14 cellular contexts compared by ENCODE assay signal in the genomic region with DNA sequence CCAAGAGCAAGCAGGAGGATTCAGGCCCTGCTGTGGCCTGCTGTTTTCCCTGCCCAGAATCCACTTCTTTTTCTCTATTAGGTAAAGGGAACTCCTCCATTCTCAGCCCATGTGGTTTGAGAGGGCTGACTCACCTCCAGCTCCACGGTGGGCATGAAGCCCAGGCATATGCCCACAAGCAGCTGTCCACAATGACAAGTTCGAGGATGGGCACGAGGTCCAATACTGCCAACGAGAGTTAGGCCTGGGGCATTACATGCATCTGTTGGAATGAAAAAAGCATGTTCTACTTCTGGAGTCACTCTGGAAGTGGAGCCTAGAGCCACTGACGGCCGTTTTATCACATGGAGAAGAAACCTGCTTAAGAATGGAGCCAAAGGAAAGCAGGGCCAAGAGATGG. TPM values are rescaled to one million over a fixed set of nuclear protein-coding genes. Genes with fewer than 3 reads are reported as not detected.
DNase-seq lines count a peak whose midpoint lies in the region; ATAC-seq and TF ChIP-seq lines count a peak whose summit lies in the region.
"Had no signal": no experiment of that assay in that cellular context is flagged by ENCODE, and none has a peak within 500 bp of the region (broad histone marks: within the 10 kb centered on the region; RNA-seq: fewer than 3 reads in every experiment).

No MANE protein-coding gene starts in this region.

- H3K9ac ChIP-seq in SK-N-SH, result no peak overlapping the region

- peaks cover 0 to 8% of the 10 kb centered on the region in 2 donors for H3K4me1 Mint-ChIP-seq in stimulated activated naive B cell treated with anti-CD40 and anti-IgM and Interleukin-4, amounts not matched to agents 10 μg/mL and 1 μg/mL and 100 μg/mL, for 72 hours

- no peak for ATAC-seq in stimulated activated naive B cell treated with anti-CD40 and anti-IgM and Interleukin-4, amounts not matched to agents 10 μg/mL and 1 μg/mL and 100 μg/mL, for 72 hours (replicated peaks)
- ATAC-seq: natural killer cell treated with Interleukin-12 subunit alpha and Interleukin-12 subunit beta and Interleukin-15 and Interleukin-18, amount 100 ng/mL, for 72 hours; stimulated activated effector memory CD8-positive, alpha-beta T cell treated with anti-CD3 and anti-CD28 coated beads, Interleukin-12 subunit alpha, Interleukin-12 subunit beta, amount 100 ng/mL, for 72 hours had no signal

- TF ChIP-seq CTCF in SK-N-SH (IDR thresholded peaks at IDR 0.05) (no peak; the same call in 1 of the 2 replicates), fibroblast of the aortic adventitia (IDR thresholded peaks at IDR 0.05; ENCODE audit: insufficient read depth, low read length) (no peak)

- H2AFZ ChIP-seq in SK-N-SH (ENCODE audit: low read depth), result no peak overlapping the region

- no peaks in the 10 kb centered on the region for H3K9me3 Mint-ChIP-seq in stimulated activated naive B cell treated with anti-CD40 and anti-IgM and Interleukin-4, amounts not matched to agents 10 μg/mL and 1 μg/mL and 100 μg/mL, for 72 hours
- H3K9me3 Mint-ChIP-seq: natural killer cell treated with Interleukin-12 subunit alpha and Interleukin-12 subunit beta and Interleukin-15 and Interleukin-18, amount 100 ng/mL, for 72 hours; stimulated activated effector memory CD8-positive, alpha-beta T cell treated with anti-CD3 and anti-CD28 coated beads, Interleukin-12 subunit alpha, Interleukin-12 subunit beta, amount 100 ng/mL, for 72 hours had no signal

- H3K27ac Mint-ChIP-seq in stimulated activated naive B cell treated with anti-CD40 and anti-IgM and Interleukin-4, amounts not matched to agents 10 μg/mL and 1 μg/mL and 100 μg/mL, for 72 hours, result peak overlapping the region; percentile 31
- H3K27ac Mint-ChIP-seq: stimulated activated effector memory CD8-positive, alpha-beta T cell treated with anti-CD3 and anti-CD28 coated beads, Interleukin-12 subunit alpha, Interleukin-12 subunit beta, amount 100 ng/mL, for 72 hours had no signal

- no peaks in the 10 kb centered on the region for H3K9me2 ChIP-seq in SK-N-SH

- H3K4me3 Mint-ChIP-seq in stimulated activated naive B cell treated with anti-CD40 and anti-IgM and Interleukin-4, amounts not matched to agents 10 μg/mL and 1 μg/mL and 100 μg/mL, for 72 hours, result no peak overlapping the region
- H3K4me3 Mint-ChIP-seq: natural killer cell treated with Interleukin-12 subunit alpha and Interleukin-12 subunit beta and Interleukin-15 and Interleukin-18, amount 100 ng/mL, for 72 hours; stimulated activated effector memory CD8-positive, alpha-beta T cell treated with anti-CD3 and anti-CD28 coated beads, Interleukin-12 subunit alpha, Interleukin-12 subunit beta, amount 100 ng/mL, for 72 hours had no signal

- H3K36me3 ChIP-seq in SK-N-SH (replicated peaks in 1 of 2; ENCODE audit: control insufficient read depth in 1 of 2, insufficient read depth in 2 of 2, low read length in 1 of 2), result no peaks in the 10 kb centered on the region

- H3K4me3 ChIP-seq in SK-N-SH (ENCODE audit: low read depth in 2 of 2, low read length in 1 of 2), result no peak overlapping the region
- H3K4me3 ChIP-seq in fibroblast of the aortic adventitia (ENCODE audit: low read depth, low read length), result no peak overlapping the region
- H3K4me3 ChIP-seq: dorsolateral prefrontal cortex had no signal

- no peak overlapping the region for H3K4me2 ChIP-seq in SK-N-SH

- H3K9me3 ChIP-seq in SK-N-SH, result no peaks in the 10 kb centered on the region

- CTCF ChIA-PET in SK-N-SH (lab: Yijun Ruan, JAX), result interaction anchor here (1.0 kb wide), 1 partner anchor 44 kb away, joined by 3 read pairs; no protein-coding TSS in a partner anchor

- no peaks in the 10 kb centered on the region for H3F3A ChIP-seq in SK-N-SH (replicated peaks; ENCODE audit: insufficient read depth)

- DNase-seq in GM04503 (ENCODE audit: low read depth) (peak; percentile 46), SK-N-SH (no peak), fibroblast of the aortic adventitia (ENCODE audit: low read depth) (peak; percentile 48), activated gamma-delta T cell (lab: John Stamatoyannopoulos, UW) (no peak), NCI-H2081 (lab: John Stamatoyannopoulos, UW) (no peak), HuH-7.5 (ENCODE audit: low spot score) (no peak), mesenteric fat pad (ENCODE audit: low spot score) (no peak)
- DNase-seq in stimulated activated naive B cell treated with anti-CD40 and anti-IgM and Interleukin-4, amounts not matched to agents 10 μg/mL and 1 μg/mL and 100 μg/mL, for 72 hours, result no peak
- DNase-seq: activated CD4-positive, alpha-beta T cell treated with anti-CD3 and anti-CD28 coated beads for 1 hour; activated effector memory CD4-positive, alpha-beta T cell treated with anti-CD3 and anti-CD28 coated beads, Interleukin-2, amount 50 U/mL, for 16 hours; dorsolateral prefrontal cortex; NCI-H2081 treated with DMSO at 0.1 percent for 48 hours had no signal

- no peak overlapping the region for H3K27ac ChIP-seq in SK-N-SH (ENCODE audit: low read depth in 2 of 2, low read length in 1 of 2)
- H3K27ac ChIP-seq: dorsolateral prefrontal cortex had no signal

- H3K27me3 Mint-ChIP-seq in stimulated activated naive B cell treated with anti-CD40 and anti-IgM and Interleukin-4, amounts not matched to agents 10 μg/mL and 1 μg/mL and 100 μg/mL, for 72 hours, result peaks cover 1 to 5% of the 10 kb centered on the region in 2 donors
- H3K27me3 Mint-ChIP-seq: natural killer cell treated with Interleukin-12 subunit alpha and Interleukin-12 subunit beta and Interleukin-15 and Interleukin-18, amount 100 ng/mL, for 72 hours had no signal

- TF ChIP-seq RAD21 in SK-N-SH (IDR thresholded peaks at IDR 0.05; ENCODE audit: low read length), result no peak

- no peaks in the 10 kb centered on the region for H3K36me3 Mint-ChIP-seq in stimulated activated naive B cell treated with anti-CD40 and anti-IgM and Interleukin-4, amounts not matched to agents 10 μg/mL and 1 μg/mL and 100 μg/mL, for 72 hours
- H3K36me3 Mint-ChIP-seq: natural killer cell treated with Interleukin-12 subunit alpha and Interleukin-12 subunit beta and Interleukin-15 and Interleukin-18, amount 100 ng/mL, for 72 hours; stimulated activated effector memory CD8-positive, alpha-beta T cell treated with anti-CD3 and anti-CD28 coated beads, Interleukin-12 subunit alpha, Interleukin-12 subunit beta, amount 100 ng/mL, for 72 hours had no signal

- peaks cover 0 to 10% of the 10 kb centered on the region in 2 experiments; a peak in 1 of 4 replicates for H3K4me1 ChIP-seq in SK-N-SH (ENCODE audit: control insufficient read depth in 1 of 2, insufficient read depth in 2 of 2, low read depth in 1 of 2, low read length in 1 of 2)

- no peaks in the 10 kb centered on the region for H3K79me2 ChIP-seq in SK-N-SH (ENCODE audit: insufficient read depth)

- TF ChIP-seq EP300 in SK-N-SH (IDR thresholded peaks at IDR 0.05; ENCODE audit: borderline replicate concordance in 1 of 2, low read depth in 1 of 2, low read length in 1 of 2), result no peak; a peak in 1 of 4 replicates

- 38% methylated on average over 6 of the region's 6 CpGs for WGBS in SK-N-SH (ENCODE audit: low lambda C conversion rate)

- H4K20me1 ChIP-seq in SK-N-SH (ENCODE audit: insufficient read depth), result no peaks in the 10 kb centered on the region

- POLR2A ChIA-PET in SK-N-SH (lab: Yijun Ruan, JAX), result no interaction called here

- H3K27me3 ChIP-seq in SK-N-SH (ENCODE audit: insufficient read depth), result no peaks in the 10 kb centered on the region

TF ChIP-seq in SK-N-SH, 30 proteins besides CTCF, POLR2A, EP300 and RAD21 (continues in another document):
- TF ChIP-seq JUND (IDR thresholded peaks at IDR 0.05) (peak; percentile 54), FOSL2 (IDR thresholded peaks at IDR 0.05; ENCODE audit: borderline replicate concordance, low read depth) (peak; percentile 62), RXRA (IDR thresholded peaks at IDR 0.05; ENCODE audit: borderline replicate concordance, low read depth) (no peak), TCF12 (IDR thresholded peaks at IDR 0.05) (peak; percentile 81), FOXM1 (IDR thresholded peaks at IDR 0.05; ENCODE audit: low read depth) (no peak), NRF1 (IDR thresholded peaks at IDR 0.05; ENCODE audit: low read depth, low read length) (no peak)
- TF ChIP-seq, protein P1, sequence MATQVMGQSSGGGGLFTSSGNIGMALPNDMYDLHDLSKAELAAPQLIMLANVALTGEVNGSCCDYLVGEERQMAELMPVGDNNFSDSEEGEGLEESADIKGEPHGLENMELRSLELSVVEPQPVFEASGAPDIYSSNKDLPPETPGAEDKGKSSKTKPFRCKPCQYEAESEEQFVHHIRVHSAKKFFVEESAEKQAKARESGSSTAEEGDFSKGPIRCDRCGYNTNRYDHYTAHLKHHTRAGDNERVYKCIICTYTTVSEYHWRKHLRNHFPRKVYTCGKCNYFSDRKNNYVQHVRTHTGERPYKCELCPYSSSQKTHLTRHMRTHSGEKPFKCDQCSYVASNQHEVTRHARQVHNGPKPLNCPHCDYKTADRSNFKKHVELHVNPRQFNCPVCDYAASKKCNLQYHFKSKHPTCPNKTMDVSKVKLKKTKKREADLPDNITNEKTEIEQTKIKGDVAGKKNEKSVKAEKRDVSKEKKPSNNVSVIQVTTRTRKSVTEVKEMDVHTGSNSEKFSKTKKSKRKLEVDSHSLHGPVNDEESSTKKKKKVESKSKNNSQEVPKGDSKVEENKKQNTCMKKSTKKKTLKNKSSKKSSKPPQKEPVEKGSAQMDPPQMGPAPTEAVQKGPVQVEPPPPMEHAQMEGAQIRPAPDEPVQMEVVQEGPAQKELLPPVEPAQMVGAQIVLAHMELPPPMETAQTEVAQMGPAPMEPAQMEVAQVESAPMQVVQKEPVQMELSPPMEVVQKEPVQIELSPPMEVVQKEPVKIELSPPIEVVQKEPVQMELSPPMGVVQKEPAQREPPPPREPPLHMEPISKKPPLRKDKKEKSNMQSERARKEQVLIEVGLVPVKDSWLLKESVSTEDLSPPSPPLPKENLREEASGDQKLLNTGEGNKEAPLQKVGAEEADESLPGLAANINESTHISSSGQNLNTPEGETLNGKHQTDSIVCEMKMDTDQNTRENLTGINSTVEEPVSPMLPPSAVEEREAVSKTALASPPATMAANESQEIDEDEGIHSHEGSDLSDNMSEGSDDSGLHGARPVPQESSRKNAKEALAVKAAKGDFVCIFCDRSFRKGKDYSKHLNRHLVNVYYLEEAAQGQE (IDR thresholded peaks at IDR 0.05; ENCODE audit: low read depth, low read length), result 0 out of 2 replicates have a peak, but pooled peaks have one; percentile 8

RNA-seq across cellular contexts. Expression of a gene that starts 20.1 kb away (rescaled TPM):
- 0.21 and 0.23 TPM in 2 replicates for polyA plus RNA-seq in SK-N-SH (2012; rRNA removed)
- polyA plus RNA-seq in SK-N-SH (2012; cell fraction: cytosol; rRNA removed), result 0.28 and 0.50 TPM in 2 replicates
- 0.13 and 0.20 TPM in 2 replicates for polyA plus RNA-seq in SK-N-SH (2012; cell fraction: nucleus; rRNA removed)
- 0.18 and 2.5 TPM in 2 replicates for total RNA-seq in fibroblast of the aortic adventitia (ENCODE audit: low replicate concordance)
- 4.3 TPM for total RNA-seq in mesenteric fat pad

RNA-seq across cellular contexts. Expression of a gene that starts 39.6 kb away (rescaled TPM):
- polyA plus RNA-seq in SK-N-SH (2012; rRNA removed), result not detected in 2 replicates
- not detected in 2 replicates for polyA plus RNA-seq in SK-N-SH (2012; cell fraction: cytosol; rRNA removed)
- not detected in 2 replicates for polyA plus RNA-seq in SK-N-SH (2012; cell fraction: nucleus; rRNA removed)
- not detected in 2 replicates for total RNA-seq in fibroblast of the aortic adventitia (ENCODE audit: low replicate concordance)
- total RNA-seq in mesenteric fat pad, result not detected
- total RNA-seq: dorsolateral prefrontal cortex; natural killer cell treated with Interleukin-12 subunit alpha and Interleukin-12 subunit beta and Interleukin-15 and Interleukin-18, amount 100 ng/mL, for 72 hours had no signal

Comparison
In these comparisons a context has a peak if more than half of its experiments do, and no peak if none do; other contexts are left out.
1. DNase-seq: peak in GM04503 (single experiment) and fibroblast of the aortic adventitia (single experiment); none in SK-N-SH (single experiment), stimulated activated naive B cell treated with anti-CD40 and anti-IgM and Interleukin-4, amounts not matched to agents 10 μg/mL and 1 μg/mL and 100 μg/mL, for 72 hours (single experiment), activated gamma-delta T cell (single experiment), NCI-H2081 (0 of 2), HuH-7.5 (single experiment) and mesenteric fat pad (single experiment).